Comparison of ENCODE assay signal across 21 cellular contexts in the genomic region with DNA sequence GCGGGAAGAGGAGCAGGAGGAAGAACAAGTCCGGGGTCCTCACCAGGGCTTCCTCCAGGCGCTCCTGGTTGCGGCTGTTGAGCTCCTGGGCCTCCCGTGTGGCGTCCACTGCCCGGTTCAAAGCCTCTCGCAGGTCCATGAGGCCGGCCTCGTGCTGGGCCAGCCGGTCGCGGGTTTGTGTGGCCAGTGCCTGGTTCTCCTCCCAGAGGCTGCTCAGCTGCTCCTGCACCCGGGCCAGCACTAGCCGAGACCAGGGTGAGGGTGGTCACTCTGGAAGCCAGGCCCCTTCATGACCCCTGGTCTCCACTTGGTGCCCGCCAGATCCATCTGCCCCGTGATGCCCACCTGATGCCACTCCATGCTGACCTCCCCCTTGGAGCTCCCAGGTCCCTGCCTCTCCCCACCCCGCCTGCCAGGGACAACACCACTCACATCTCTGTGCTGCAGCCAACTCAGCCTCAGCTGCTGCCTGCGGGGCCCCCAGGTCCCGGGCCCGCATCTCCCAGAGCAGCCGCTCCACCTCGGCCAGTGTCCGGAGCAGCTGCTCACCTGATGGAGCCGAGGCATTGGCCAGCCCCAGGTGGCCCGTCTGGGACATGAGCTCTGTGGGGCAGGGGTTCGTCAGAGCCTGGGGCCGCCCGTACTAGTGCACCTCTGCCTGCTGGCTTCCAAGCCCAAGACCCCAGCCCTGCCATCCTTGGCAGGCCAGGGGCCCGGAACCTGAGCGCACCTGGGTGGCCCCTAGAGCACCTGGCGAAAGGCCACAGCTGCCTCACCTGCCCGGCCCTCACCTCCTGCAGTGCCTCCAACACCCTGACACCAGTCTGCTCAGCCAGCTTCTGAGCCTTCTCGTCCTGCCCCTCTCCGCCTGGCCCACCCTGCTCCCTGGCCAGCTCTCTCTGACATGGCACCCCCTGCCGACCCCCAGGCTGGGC. TPM values are rescaled to one million over a fixed set of nuclear protein-coding genes. Genes with fewer than 3 reads are reported as not detected.
DNase-seq lines count a peak whose midpoint lies in the region; ATAC-seq and TF ChIP-seq lines count a peak whose summit lies in the region.
"Had no signal": no experiment of that assay in that cellular context is flagged by ENCODE, and none has a peak within 500 bp of the region (broad histone marks: within the 10 kb centered on the region; RNA-seq: fewer than 3 reads in every experiment).

No MANE protein-coding gene starts in this region.

- no peak overlapping the region for H3K4ac ChIP-seq in trophoblast cell (ENCODE audit: low read depth, low read length)

- no peaks in the 10 kb centered on the region for H3K79me1 ChIP-seq in trophoblast cell (ENCODE audit: low read length)

- no peak overlapping the region for H2AK5ac ChIP-seq in trophoblast cell (ENCODE audit: low read length)

- H3K27ac Mint-ChIP-seq in T-helper 2 cell treated with Interferon-gamma antibody and Interleukin-4, amounts not matched to agents 5 μg/mL and 100 μg/mL, for 36 hours = peak overlapping the region; percentile 31
- H3K27ac Mint-ChIP-seq: T-helper 1 cell treated with Interleukin-12 subunit alpha and Interleukin-12 subunit beta and Interleukin-4 antibody, amounts not matched to agents 30 μg/mL and 1 μg/mL, for 36 hours had no signal

- no peak overlapping the region for H3K4me3 ChIP-seq in HEK293 (ENCODE audit: low read depth, low read length)
- H3K4me3 ChIP-seq in trophoblast cell (ENCODE audit: low read depth, low read length) = no peak overlapping the region
- H3K4me3 ChIP-seq: tibial artery had no signal

- no peaks in the 10 kb centered on the region for H3K4me1 Mint-ChIP-seq in T-helper 2 cell treated with Interferon-gamma antibody and Interleukin-4, amounts not matched to agents 5 μg/mL and 100 μg/mL, for 36 hours (ENCODE audit: low read depth)
- H3K4me1 Mint-ChIP-seq: CD8-positive, alpha-beta memory T cell had no signal

- H4K12ac ChIP-seq in trophoblast cell (ENCODE audit: low read depth, low read length) = no peak overlapping the region

- ATAC-seq in HG03571 (IDR thresholded peaks at IDR 0.05; ENCODE audit: unreplicated experiment) = no peak
- ATAC-seq: activated T-cell treated with anti-CD3 and anti-CD28 coated beads, Interleukin-2, amount 50 U/mL, for 4 hours; sciatic nerve had no signal

- no peaks in the 10 kb centered on the region for H3K9me3 ChIP-seq in HEK293 (ENCODE audit: control insufficient read depth, insufficient read depth, low read depth, low read length)
- H3K9me3 ChIP-seq in trophoblast cell (ENCODE audit: insufficient read depth, low read depth, low read length) = peaks cover 9% of the 10 kb centered on the region
- H3K9me3 ChIP-seq: tibial artery had no signal

- no peaks in the 10 kb centered on the region for H3K36me3 Mint-ChIP-seq in T-helper 2 cell treated with Interferon-gamma antibody and Interleukin-4, amounts not matched to agents 5 μg/mL and 100 μg/mL, for 36 hours (ENCODE audit: low read depth)
- H3K36me3 Mint-ChIP-seq: CD8-positive, alpha-beta memory T cell had no signal

- no peak overlapping the region for H2BK5ac ChIP-seq in trophoblast cell (ENCODE audit: low read depth, low read length, poor library complexity)

- no peak overlapping the region for H2BK120ac ChIP-seq in trophoblast cell (ENCODE audit: insufficient read depth, low read length, poor library complexity)

- H3K9me3 Mint-ChIP-seq in T-helper 2 cell treated with Interferon-gamma antibody and Interleukin-4, amounts not matched to agents 5 μg/mL and 100 μg/mL, for 36 hours = no peaks in the 10 kb centered on the region
- H3K9me3 Mint-ChIP-seq: activated T-cell treated with anti-CD3 and anti-CD28 coated beads, Interleukin-2, amount 50 U/mL, for 4 hours; CD8-positive, alpha-beta memory T cell; T-helper 1 cell treated with Interleukin-12 subunit alpha and Interleukin-12 subunit beta and Interleukin-4 antibody, amounts not matched to agents 30 μg/mL and 1 μg/mL, for 36 hours had no signal

- no peaks in the 10 kb centered on the region for H3K79me2 ChIP-seq in trophoblast cell (ENCODE audit: control insufficient read depth, insufficient read depth, low read length, poor library complexity)

- H4K8ac ChIP-seq in trophoblast cell (ENCODE audit: low read depth, low read length) = no peak overlapping the region

- H3K27me3 Mint-ChIP-seq in T-helper 2 cell treated with Interferon-gamma antibody and Interleukin-4, amounts not matched to agents 5 μg/mL and 100 μg/mL, for 36 hours (ENCODE audit: low read depth) = no peaks in the 10 kb centered on the region
- H3K27me3 Mint-ChIP-seq: CD8-positive, alpha-beta memory T cell had no signal

- no peak overlapping the region for H3K23ac ChIP-seq in trophoblast cell (ENCODE audit: low read length)

- H4K91ac ChIP-seq in trophoblast cell (ENCODE audit: low read depth, low read length) = no peak overlapping the region

- POLR2A ChIA-PET in HEK293 (lab: Yijun Ruan, JAX) = interaction anchor here (1.7 kb wide), 1 partner anchor 11 kb away, joined by 3 read pairs; no protein-coding TSS in a partner anchor

- no peaks in the 10 kb centered on the region for H3K27me3 ChIP-seq in trophoblast cell (ENCODE audit: insufficient read depth, low read length)
- H3K27me3 ChIP-seq: tibial artery had no signal

- no peak for DNase-seq in T-helper 2 cell treated with Interferon-gamma antibody and Interleukin-4, amounts not matched to agents 5 μg/mL and 100 μg/mL, for 36 hours (ENCODE audit: low spot score)
- DNase-seq in T-helper 2 cell (no peak), trophoblast cell (peak; percentile 73 to 87), islet precursor cell (no peak), AML-193 (lab: John Stamatoyannopoulos, UW) (no peak)
- DNase-seq: activated CD4-positive, CD25-positive, alpha-beta regulatory T cell treated with anti-CD3 and anti-CD28 coated beads, Interleukin-2, amount 50 U/mL, for 72 hours; activated T-cell treated with anti-CD3 and anti-CD28 coated beads, Interleukin-2, amount 50 U/mL, for 4 hours; amygdala; CD8-positive, alpha-beta memory T cell; GDM1; H7; NCI-H1092; NCI-H748 treated with DMSO at 0.1 percent for 48 hours; RPMI8226; tibial artery had no signal

- no peak overlapping the region for H3K4me2 ChIP-seq in trophoblast cell (ENCODE audit: low read length)

- H3K36me3 ChIP-seq in HEK293 (ENCODE audit: control insufficient read depth in 2 of 2, insufficient read depth in 1 of 2, low read length in 2 of 2) (peaks cover 0 to 71% of the 10 kb centered on the region in 2 experiments; a peak in 2 of 3 replicates), trophoblast cell (ENCODE audit: control insufficient read depth in 1 of 2, insufficient read depth in 2 of 2, low read length in 2 of 2) (peaks cover 81 to 84% of the 10 kb centered on the region in 2 experiments)

- H3K14ac ChIP-seq in trophoblast cell (ENCODE audit: low read length) = no peak overlapping the region

- H3K4me3 Mint-ChIP-seq in T-helper 2 cell treated with Interferon-gamma antibody and Interleukin-4, amounts not matched to agents 5 μg/mL and 100 μg/mL, for 36 hours = no peak overlapping the region
- H3K4me3 Mint-ChIP-seq: activated T-cell treated with anti-CD3 and anti-CD28 coated beads, Interleukin-2, amount 50 U/mL, for 4 hours; CD8-positive, alpha-beta memory T cell; T-helper 1 cell treated with Interleukin-12 subunit alpha and Interleukin-12 subunit beta and Interleukin-4 antibody, amounts not matched to agents 30 μg/mL and 1 μg/mL, for 36 hours had no signal

- no CpG with 5 or more reads among the region's 36 CpGs for WGBS in trophoblast cell (ENCODE audit: extremely low coverage, insufficient coverage, insufficient read length)

- H2AFZ ChIP-seq in trophoblast cell (ENCODE audit: insufficient read depth, low read length, poor library complexity) = no peak overlapping the region

- no peak overlapping the region for H3K18ac ChIP-seq in trophoblast cell (ENCODE audit: low read length)

- H3K4me1 ChIP-seq in HEK293 (ENCODE audit: control insufficient read depth, insufficient read depth, low read length) (no peaks in the 10 kb centered on the region), trophoblast cell (ENCODE audit: control insufficient read depth in 1 of 2, insufficient read depth in 2 of 2, low read length in 2 of 2) (no peaks in the 10 kb centered on the region)
- H3K4me1 ChIP-seq: tibial artery had no signal

- H3K27ac ChIP-seq in HEK293 (ENCODE audit: extremely low read depth, low read depth, low read length) = no peak overlapping the region
- peak overlapping the region; percentile 10 for H3K27ac ChIP-seq in angular gyrus (ENCODE audit: low read depth, low read length)
- H3K27ac ChIP-seq in trophoblast cell (ENCODE audit: low read depth, low read length) = no peak overlapping the region
- H3K27ac ChIP-seq: epithelial cell of prostate, tibial artery had no signal

- H3K9ac ChIP-seq in trophoblast cell (ENCODE audit: low read length) = no peak overlapping the region

- H2BK12ac ChIP-seq in trophoblast cell (ENCODE audit: low read length) = no peak overlapping the region

- CTCF ChIA-PET in HEK293 (lab: Yijun Ruan, JAX) = interaction anchor here (0.6 to 1.2 kb wide), 3 partner anchors 9 to 303 kb away, joined by 3 read pairs; no protein-coding TSS in a partner anchor

- no peak for TF ChIP-seq CTCF in HEK293 (tag by site-specific recombination; IDR thresholded peaks at IDR 0.05)

TF ChIP-seq in HEK293, 187 proteins besides CTCF, POLR2A, EP300 and RAD21 (continues in another document):
- TF ChIP-seq, protein P1, sequence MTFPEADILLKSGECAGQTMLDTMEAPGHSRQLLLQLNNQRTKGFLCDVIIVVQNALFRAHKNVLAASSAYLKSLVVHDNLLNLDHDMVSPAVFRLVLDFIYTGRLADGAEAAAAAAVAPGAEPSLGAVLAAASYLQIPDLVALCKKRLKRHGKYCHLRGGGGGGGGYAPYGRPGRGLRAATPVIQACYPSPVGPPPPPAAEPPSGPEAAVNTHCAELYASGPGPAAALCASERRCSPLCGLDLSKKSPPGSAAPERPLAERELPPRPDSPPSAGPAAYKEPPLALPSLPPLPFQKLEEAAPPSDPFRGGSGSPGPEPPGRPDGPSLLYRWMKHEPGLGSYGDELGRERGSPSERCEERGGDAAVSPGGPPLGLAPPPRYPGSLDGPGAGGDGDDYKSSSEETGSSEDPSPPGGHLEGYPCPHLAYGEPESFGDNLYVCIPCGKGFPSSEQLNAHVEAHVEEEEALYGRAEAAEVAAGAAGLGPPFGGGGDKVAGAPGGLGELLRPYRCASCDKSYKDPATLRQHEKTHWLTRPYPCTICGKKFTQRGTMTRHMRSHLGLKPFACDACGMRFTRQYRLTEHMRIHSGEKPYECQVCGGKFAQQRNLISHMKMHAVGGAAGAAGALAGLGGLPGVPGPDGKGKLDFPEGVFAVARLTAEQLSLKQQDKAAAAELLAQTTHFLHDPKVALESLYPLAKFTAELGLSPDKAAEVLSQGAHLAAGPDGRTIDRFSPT (tag by site-specific recombination; IDR thresholded peaks at IDR 0.05) = peak; percentile 91
- TF ChIP-seq BCL11A (tag by site-specific recombination; IDR thresholded peaks at IDR 0.05; ENCODE audit: low read depth) (peak; percentile 81), ZNF600 (tag by site-specific recombination; IDR thresholded peaks at IDR 0.05) (peak; percentile 88), ZNF664 (tag by site-specific recombination; IDR thresholded peaks at IDR 0.05) (no peak), ZNF248 (tag by site-specific recombination; IDR thresholded peaks at IDR 0.05) (no peak), ZFP69B (tag by site-specific recombination; IDR thresholded peaks at IDR 0.05) (peak; percentile 59; the same call in 1 of the 2 replicates)

RNA-seq across cellular contexts. Expression of a gene that starts 15.9 kb away (rescaled TPM):
- 164 and 175 TPM in 2 replicates for polyA plus RNA-seq in trophoblast cell (2013)

RNA-seq across cellular contexts. Expression of a gene that starts 48.4 kb away (rescaled TPM):
- polyA plus RNA-seq in trophoblast cell (2013) = 135 and 147 TPM in 2 replicates
- polyA plus RNA-seq: CD8-positive, alpha-beta memory T cell had no signal

Comparison
In these comparisons a context has a peak if more than half of its experiments do, and no peak if none do; other contexts are left out.
1. DNase-seq: peak in trophoblast cell (2 of 2); none in T-helper 2 cell treated with Interferon-gamma antibody and Interleukin-4, amounts not matched to agents 5 μg/mL and 100 μg/mL, for 36 hours (single experiment), T-helper 2 cell (0 of 5), islet precursor cell (single experiment) and AML-193 (0 of 2).